ENCODE assay signal across 20 cellular contexts in the genomic region with DNA sequence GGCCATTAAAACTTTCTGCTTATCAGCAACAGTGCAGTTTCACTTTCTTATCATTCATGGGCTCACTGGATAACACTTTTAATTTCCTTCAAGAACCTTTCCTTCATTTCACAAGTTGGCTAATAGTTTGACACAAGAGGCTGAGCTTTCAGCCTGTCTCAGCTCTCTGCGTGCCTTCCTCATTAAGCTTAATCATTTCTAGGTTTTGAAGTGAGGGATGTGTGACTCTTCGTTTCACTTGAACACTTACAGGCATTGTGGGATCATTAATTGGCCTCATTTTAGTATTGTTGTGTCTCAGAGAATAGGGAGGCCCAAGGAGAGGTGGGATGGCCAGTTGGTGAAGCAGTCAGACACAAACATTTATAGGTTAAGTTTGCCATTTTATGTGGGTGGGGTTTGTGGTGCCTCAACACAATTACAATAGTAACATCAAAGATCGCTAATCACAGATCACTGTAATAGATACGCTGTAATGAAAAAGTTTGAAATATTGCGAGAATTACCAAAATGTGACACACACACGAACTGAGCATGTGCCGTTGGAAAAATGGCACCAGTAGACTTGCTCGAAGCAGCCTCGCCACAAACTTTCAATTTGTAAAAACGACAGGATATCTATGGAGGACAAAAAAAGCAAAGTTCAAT.
DNase-seq lines count a peak whose midpoint lies in the region; ATAC-seq and TF ChIP-seq lines count a peak whose summit lies in the region.
"Had no signal": no experiment of that assay in that cellular context is flagged by ENCODE, and none has a peak within 500 bp of the region (broad histone marks: within the 10 kb centered on the region; RNA-seq: fewer than 3 reads in every experiment).

No MANE protein-coding gene starts in this region.

- H3K27ac Mint-ChIP-seq in activated T-cell treated with anti-CD3 and anti-CD28 coated beads, Interleukin-2, amount 50 U/mL, for 24 hours, result peak overlapping the region; percentile 42
- H3K27ac Mint-ChIP-seq in activated T-helper 2 cell treated with anti-CD3 and anti-CD28 coated beads, Interferon-gamma antibody, Interleukin-2, Interleukin-4, amounts not matched to agents 10 μg/mL and 5 μg/mL and 100 μg/mL, durations not matched to agents 14 hours and 24 hours and 36 hours, result peak overlapping the region; percentile 35
- H3K27ac Mint-ChIP-seq in stimulated activated memory B cell treated with anti-CD40 and anti-IgM and Interleukin-4, amounts not matched to agents 10 μg/mL and 1 μg/mL and 100 μg/mL, for 72 hours, result peak overlapping the region; percentile 10
- H3K27ac Mint-ChIP-seq: activated naive CD8-positive, alpha-beta T cell treated with anti-CD3 and anti-CD28 coated beads, Interleukin-2, amount 10 ng/mL, durations not matched to agents 7 days and 5 days; brain; dendritic cell treated with granulocyte-macrophage colony-stimulating factor and Interleukin-4, amounts not matched to agents 40 ng/mL and 50 ng/mL, for 4 days had no signal

- H3K36me3 Mint-ChIP-seq in activated T-cell treated with anti-CD3 and anti-CD28 coated beads, Interleukin-2, amount 50 U/mL, for 24 hours (ENCODE audit: low read depth), result peaks cover 90% of the 10 kb centered on the region
- H3K36me3 Mint-ChIP-seq in activated T-helper 2 cell treated with anti-CD3 and anti-CD28 coated beads, Interferon-gamma antibody, Interleukin-2, Interleukin-4, amounts not matched to agents 10 μg/mL and 5 μg/mL and 100 μg/mL, durations not matched to agents 14 hours and 24 hours and 36 hours (ENCODE audit: low read depth), result peaks cover 63% of the 10 kb centered on the region
- H3K36me3 Mint-ChIP-seq in stimulated activated memory B cell treated with anti-CD40 and anti-IgM and Interleukin-4, amounts not matched to agents 10 μg/mL and 1 μg/mL and 100 μg/mL, for 72 hours, result peaks cover 66% of the 10 kb centered on the region

- H3K4me3 ChIP-seq in lower leg skin (ENCODE audit: low read depth, poor library complexity, severe bottlenecking), result no peak overlapping the region
- H3K4me3 ChIP-seq: SJCRH30, smooth muscle cell, thoracic aorta had no signal

- no peaks in the 10 kb centered on the region for H3K27me3 Mint-ChIP-seq in activated T-cell treated with anti-CD3 and anti-CD28 coated beads, Interleukin-2, amount 50 U/mL, for 24 hours
- no peaks in the 10 kb centered on the region for H3K27me3 Mint-ChIP-seq in activated T-helper 2 cell treated with anti-CD3 and anti-CD28 coated beads, Interferon-gamma antibody, Interleukin-2, Interleukin-4, amounts not matched to agents 10 μg/mL and 5 μg/mL and 100 μg/mL, durations not matched to agents 14 hours and 24 hours and 36 hours (ENCODE audit: low read depth)
- no peaks in the 10 kb centered on the region for H3K27me3 Mint-ChIP-seq in stimulated activated memory B cell treated with anti-CD40 and anti-IgM and Interleukin-4, amounts not matched to agents 10 μg/mL and 1 μg/mL and 100 μg/mL, for 72 hours
- H3K27me3 Mint-ChIP-seq: activated naive CD8-positive, alpha-beta T cell treated with anti-CD3 and anti-CD28 coated beads, Interleukin-2, amount 10 ng/mL, durations not matched to agents 7 days and 5 days; brain; dendritic cell treated with granulocyte-macrophage colony-stimulating factor and Interleukin-4, amounts not matched to agents 40 ng/mL and 50 ng/mL, for 4 days had no signal

- WGBS in lower leg skin, 2 donors, result 92 to 93% methylated on average over 10 of the region's 10 CpGs

- no peaks in the 10 kb centered on the region for H3K9me3 Mint-ChIP-seq in activated T-cell treated with anti-CD3 and anti-CD28 coated beads, Interleukin-2, amount 50 U/mL, for 24 hours
- H3K9me3 Mint-ChIP-seq in activated T-helper 2 cell treated with anti-CD3 and anti-CD28 coated beads, Interferon-gamma antibody, Interleukin-2, Interleukin-4, amounts not matched to agents 10 μg/mL and 5 μg/mL and 100 μg/mL, durations not matched to agents 14 hours and 24 hours and 36 hours, result no peaks in the 10 kb centered on the region
- no peaks in the 10 kb centered on the region for H3K9me3 Mint-ChIP-seq in stimulated activated memory B cell treated with anti-CD40 and anti-IgM and Interleukin-4, amounts not matched to agents 10 μg/mL and 1 μg/mL and 100 μg/mL, for 72 hours
- H3K9me3 Mint-ChIP-seq: activated naive CD8-positive, alpha-beta T cell treated with anti-CD3 and anti-CD28 coated beads, Interleukin-2, amount 10 ng/mL, durations not matched to agents 7 days and 5 days; brain; dendritic cell treated with granulocyte-macrophage colony-stimulating factor and Interleukin-4, amounts not matched to agents 40 ng/mL and 50 ng/mL, for 4 days had no signal

- intact Hi-C loops in activated T-helper 2 cell treated with anti-CD3 and anti-CD28 coated beads, Interferon-gamma antibody, Interleukin-2, Interleukin-4, amounts not matched to agents 10 μg/mL and 5 μg/mL and 100 μg/mL, durations not matched to agents 14 hours and 24 hours and 36 hours (cut with micrococcal nuclease), result no loop called here
- intact Hi-C loops in lower leg skin (cut with DNase I; ENCODE audit: low total_unique reads), result no loop called here

- ATAC-seq in HG02759 (IDR thresholded peaks at IDR 0.05; ENCODE audit: unreplicated experiment), result peak; percentile 67
- ATAC-seq in stimulated activated memory B cell treated with anti-CD40 and anti-IgM and Interleukin-4, amounts not matched to agents 10 μg/mL and 1 μg/mL and 100 μg/mL, for 72 hours, result no peak
- no peak for ATAC-seq in HG03039 (IDR thresholded peaks at IDR 0.05; ENCODE audit: unreplicated experiment)

- TF ChIP-seq CTCF in lower leg skin (IDR thresholded peaks at IDR 0.05), result no peak

- TF ChIP-seq POLR2A in lower leg skin (IDR thresholded peaks at IDR 0.05), result no peak

- no peak overlapping the region for H3K4me3 Mint-ChIP-seq in activated T-cell treated with anti-CD3 and anti-CD28 coated beads, Interleukin-2, amount 50 U/mL, for 24 hours
- H3K4me3 Mint-ChIP-seq in activated T-helper 2 cell treated with anti-CD3 and anti-CD28 coated beads, Interferon-gamma antibody, Interleukin-2, Interleukin-4, amounts not matched to agents 10 μg/mL and 5 μg/mL and 100 μg/mL, durations not matched to agents 14 hours and 24 hours and 36 hours (ENCODE audit: low read depth), result no peak overlapping the region
- H3K4me3 Mint-ChIP-seq in stimulated activated memory B cell treated with anti-CD40 and anti-IgM and Interleukin-4, amounts not matched to agents 10 μg/mL and 1 μg/mL and 100 μg/mL, for 72 hours, result no peak overlapping the region
- H3K4me3 Mint-ChIP-seq: activated naive CD8-positive, alpha-beta T cell treated with anti-CD3 and anti-CD28 coated beads, Interleukin-2, amount 10 ng/mL, durations not matched to agents 7 days and 5 days; brain; dendritic cell treated with granulocyte-macrophage colony-stimulating factor and Interleukin-4, amounts not matched to agents 40 ng/mL and 50 ng/mL, for 4 days had no signal

- no peak for DNase-seq in activated T-cell treated with anti-CD3 and anti-CD28 coated beads, Interleukin-2, amount 50 U/mL, for 24 hours
- no peak for DNase-seq in activated T-cell treated with anti-CD3 and anti-CD28 coated beads, Interleukin-2, amount 50 U/mL, for 1 hour
- no peak for DNase-seq in activated T-helper 2 cell treated with anti-CD3 and anti-CD28 coated beads, Interferon-gamma antibody, Interleukin-2, Interleukin-4, amounts not matched to agents 10 μg/mL and 5 μg/mL and 100 μg/mL, durations not matched to agents 14 hours and 24 hours and 36 hours (ENCODE audit: low spot score)
- DNase-seq in lower leg skin (ENCODE audit: low spot score in 2 of 2) (no peak), Kasumi-1 (lab: John Stamatoyannopoulos, UW) (no peak)
- DNase-seq: activated CD4-positive, alpha-beta T cell treated with anti-CD3 and anti-CD28 coated beads for 48 hours; activated naive CD8-positive, alpha-beta T cell treated with anti-CD3 and anti-CD28 coated beads, Interleukin-2, amount 10 ng/mL, durations not matched to agents 7 days and 5 days; foreskin fibroblast; HCEC 1CT; hippocampal formation; NCI-H1417; SJCRH30; stimulated activated CD4-positive, alpha-beta T cell treated with anti-CD3 and anti-CD28 coated beads, Interleukin-4, amount 100 ng/mL, for 4 hours had no signal

- peaks cover 36% of the 10 kb centered on the region for H3K4me1 Mint-ChIP-seq in activated T-cell treated with anti-CD3 and anti-CD28 coated beads, Interleukin-2, amount 50 U/mL, for 24 hours (ENCODE audit: low read depth)
- H3K4me1 Mint-ChIP-seq in activated T-helper 2 cell treated with anti-CD3 and anti-CD28 coated beads, Interferon-gamma antibody, Interleukin-2, Interleukin-4, amounts not matched to agents 10 μg/mL and 5 μg/mL and 100 μg/mL, durations not matched to agents 14 hours and 24 hours and 36 hours (ENCODE audit: low read depth), result peaks cover 25% of the 10 kb centered on the region
- no peaks in the 10 kb centered on the region for H3K4me1 Mint-ChIP-seq in stimulated activated memory B cell treated with anti-CD40 and anti-IgM and Interleukin-4, amounts not matched to agents 10 μg/mL and 1 μg/mL and 100 μg/mL, for 72 hours
